In the genomic region with DNA sequence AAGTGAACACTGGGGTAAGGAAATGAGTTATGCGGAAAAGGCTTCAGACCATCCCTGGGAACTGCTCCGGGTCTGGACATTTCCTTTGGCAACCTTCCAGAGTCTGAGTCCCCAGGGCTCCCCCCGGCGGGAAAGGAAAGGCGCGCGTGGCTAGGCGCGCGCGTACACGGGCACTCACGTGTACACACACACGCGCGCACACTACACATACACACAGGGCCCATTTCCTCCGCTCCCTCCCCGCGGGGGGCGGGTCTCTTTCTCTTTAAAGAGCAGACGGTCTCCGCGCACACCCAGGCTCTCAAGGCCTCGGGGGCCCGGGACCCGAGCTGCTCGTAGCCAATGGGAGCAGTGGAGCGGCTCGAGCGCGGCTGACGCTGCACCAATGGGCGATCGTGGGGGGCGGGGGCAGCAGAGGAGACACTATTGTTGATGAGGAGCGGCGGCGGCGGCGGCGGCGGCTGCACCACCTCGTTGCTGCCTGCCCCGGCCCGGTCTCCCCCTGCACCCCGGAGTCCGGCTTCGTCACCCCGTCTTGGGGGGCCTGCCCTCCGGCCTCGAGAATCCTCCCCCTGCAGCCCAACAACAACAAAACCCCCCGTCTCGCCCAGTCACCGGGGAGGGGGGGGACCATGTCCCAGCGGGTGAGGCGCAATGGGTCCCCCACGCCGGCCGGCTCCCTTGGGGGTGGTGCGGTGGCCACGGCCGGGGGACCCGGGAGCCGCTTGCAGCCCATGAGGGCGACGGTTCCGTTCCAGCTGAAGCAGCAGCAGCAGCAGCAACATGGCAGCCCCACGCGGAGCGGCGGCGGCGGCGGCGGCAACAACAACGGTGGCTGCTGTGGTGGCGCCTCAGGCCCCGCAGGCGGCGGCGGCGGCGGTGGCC, we compare ENCODE assay signal across 8 cellular contexts. TPM values are rescaled to one million over a fixed set of nuclear protein-coding genes. Genes with fewer than 3 reads are reported as not detected.
DNase-seq lines count a peak whose midpoint lies in the region; ATAC-seq and TF ChIP-seq lines count a peak whose summit lies in the region.

TSS of gene FAM117B (plus strand) at position 414 of the 885 bp plus-strand sequence. CDS start at position 633, 219 bp downstream.

- H3K14ac ChIP-seq in H9 (ENCODE audit: insufficient read depth, low read length), result peak within 1 kb of the TSS; percentile 97

- peaks cover 2% of the 10 kb centered on the region for H4K20me1 ChIP-seq in H9 (ENCODE audit: control insufficient read depth, insufficient read depth, insufficient read length)

- no peak within 1 kb of the TSS for H2BK5ac ChIP-seq in H9 (ENCODE audit: insufficient read length, low read length)

- no peaks in the 10 kb centered on the region for H3K4me1 ChIP-seq in ES-I3 (ENCODE audit: insufficient read depth, low read length)
- H3K4me1 ChIP-seq in H9 (ENCODE audit: insufficient read depth, low read length), result no peaks in the 10 kb centered on the region

- H2AK5ac ChIP-seq in H9 (ENCODE audit: insufficient read length, low read length), result no peak within 1 kb of the TSS

- H3K27ac Mint-ChIP-seq in H9, result peak within 1 kb of the TSS; percentile 89 to 99 (median 98); a peak in 6 of 7 replicates
- H3K27ac Mint-ChIP-seq in natural killer cell treated with Interleukin-12 subunit alpha and Interleukin-12 subunit beta and Interleukin-15 and Interleukin-18, amount 100 ng/mL, for 72 hours, result peak within 1 kb of the TSS; percentile 83 to 91

- no peaks in the 10 kb centered on the region for H3K27me3 ChIP-seq in H9 (ENCODE audit: insufficient read depth, low read length)

- no peak for TF ChIP-seq CTCF in H9 (conservative IDR thresholded peaks at IDR 0.05)
- TF ChIP-seq CTCF in fibroblast of pulmonary artery (IDR thresholded peaks at IDR 0.05; ENCODE audit: low read length, missing control alignments), result no peak

- H2BK120ac ChIP-seq in H9 (ENCODE audit: low read depth, low read length, poor library complexity, severe bottlenecking), result no peak within 1 kb of the TSS

- H3K56ac ChIP-seq in H9 (ENCODE audit: insufficient read length, low read depth, low read length), result peak within 1 kb of the TSS; percentile 56

- H3K36me3 Mint-ChIP-seq in H9 (ENCODE audit: insufficient read depth in 1 of 3, low read depth in 3 of 3), result peaks cover 0 to 4% (median 0%) of the 10 kb centered on the region in 3 experiments; a peak in 1 of 7 replicates
- no peaks in the 10 kb centered on the region for H3K36me3 Mint-ChIP-seq in natural killer cell treated with Interleukin-12 subunit alpha and Interleukin-12 subunit beta and Interleukin-15 and Interleukin-18, amount 100 ng/mL, for 72 hours

- H3T11ph ChIP-seq in H9 (ENCODE audit: low read length), result no peak within 1 kb of the TSS

- no peak within 1 kb of the TSS for H2BK20ac ChIP-seq in H9 (ENCODE audit: low read depth, low read length, poor library complexity, severe bottlenecking)

- DNase-seq in H9 (peak; percentile 98), M059J (ENCODE audit: low read depth) (peak; percentile 96), fibroblast of pulmonary artery (ENCODE audit: low read depth) (peak; percentile 95)
- DNase-seq in activated effector memory CD4-positive, alpha-beta T cell treated with Interleukin-2 at 50 U/mL for 16 hours, result peak; percentile 97
- peak; percentile 99 for DNase-seq in natural killer cell treated with Interleukin-12 subunit alpha and Interleukin-12 subunit beta and Interleukin-15 and Interleukin-18, amount 100 ng/mL, for 72 hours (ENCODE audit: low spot score)
- DNase-seq in stimulated activated naive CD4-positive, alpha-beta T cell treated with Interleukin-2 at 50 U/mL for 16 hours (lab: John Stamatoyannopoulos, UW), result peak; percentile 99

- H3K4me1 Mint-ChIP-seq in H9, result peaks cover 24 to 27% of the 10 kb centered on the region in 2 experiments
- H3K4me1 Mint-ChIP-seq in natural killer cell treated with Interleukin-12 subunit alpha and Interleukin-12 subunit beta and Interleukin-15 and Interleukin-18, amount 100 ng/mL, for 72 hours (ENCODE audit: low read depth in 2 of 2), result peaks cover 13 to 16% of the 10 kb centered on the region in 2 donors

- ATAC-seq in natural killer cell treated with Interleukin-12 subunit alpha and Interleukin-12 subunit beta and Interleukin-15 and Interleukin-18, amount 100 ng/mL, for 72 hours, result peak; percentile 97 to 98

- H3K23ac ChIP-seq in H9 (ENCODE audit: insufficient read length, low read depth, low read length), result no peak within 1 kb of the TSS

- peaks cover 3% of the 10 kb centered on the region; the same call in 1 of the 2 replicates for H3K79me2 ChIP-seq in H9 (ENCODE audit: insufficient read depth, low read length)

- peak; percentile 77 for TF ChIP-seq POLR2A in Raji (IDR thresholded peaks at IDR 0.05; ENCODE audit: insufficient read depth, low read depth, low read length)

- H3K79me1 ChIP-seq in H9 (ENCODE audit: insufficient read depth, low read depth, low read length, poor library complexity, severe bottlenecking), result peaks cover 5% of the 10 kb centered on the region

- peak within 1 kb of the TSS; percentile 88 for H3K18ac ChIP-seq in H9 (ENCODE audit: insufficient read length, low read depth, low read length)

- peak within 1 kb of the TSS; percentile 99 for H3K4me2 ChIP-seq in H9 (ENCODE audit: insufficient read depth, insufficient read length, low read length)

- H3K23me2 ChIP-seq in H9 (ENCODE audit: insufficient read length, low read depth, low read length, poor library complexity, severe bottlenecking), result peaks cover 4% of the 10 kb centered on the region

- H3K9me3 ChIP-seq in ES-I3 (ENCODE audit: control insufficient read depth, insufficient read depth, low read length) (no peaks in the 10 kb centered on the region), H9 (ENCODE audit: control insufficient read depth, low read depth, low read length) (no peaks in the 10 kb centered on the region)

- no CpG with 5 or more reads among the region's 83 CpGs for WGBS in H9 (ENCODE audit: extremely low coverage, insufficient read length, low lambda C conversion rate)

- peak within 1 kb of the TSS; percentile 76 for H4K91ac ChIP-seq in H9 (ENCODE audit: insufficient read length, low read depth, low read length)

- H3K9ac ChIP-seq in ES-I3 (ENCODE audit: low read depth, low read length) (peak within 1 kb of the TSS; percentile 91), H9 (ENCODE audit: extremely low read depth, insufficient read length, low read length) (peak within 1 kb of the TSS; percentile 74)

- no peak within 1 kb of the TSS for H2BK12ac ChIP-seq in H9 (ENCODE audit: insufficient read length, low read depth, low read length)

- no peak within 1 kb of the TSS for H2AFZ ChIP-seq in H9 (ENCODE audit: low read length)

- H4K8ac ChIP-seq in H9 (replicated peaks; ENCODE audit: insufficient read length, low read depth, low read length), result no peak within 1 kb of the TSS

- H3K4ac ChIP-seq in H9 (ENCODE audit: low read depth, low read length), result no peak within 1 kb of the TSS; the same call in 1 of the 2 replicates

- no peak within 1 kb of the TSS for H2BK15ac ChIP-seq in H9 (ENCODE audit: low read depth, low read length)

- no peaks in the 10 kb centered on the region for H3K27me3 Mint-ChIP-seq in H9 (ENCODE audit: low read depth)
- H3K27me3 Mint-ChIP-seq in natural killer cell treated with Interleukin-12 subunit alpha and Interleukin-12 subunit beta and Interleukin-15 and Interleukin-18, amount 100 ng/mL, for 72 hours, result no peaks in the 10 kb centered on the region

- no peak within 1 kb of the TSS for H3K27ac ChIP-seq in H9 (ENCODE audit: insufficient read length, low read depth, low read length)

- H3K4me3 ChIP-seq in fibroblast of pulmonary artery (replicated peaks; ENCODE audit: low read depth, low read length), result peak within 1 kb of the TSS; percentile 89

- H3K36me3 ChIP-seq in ES-I3 (ENCODE audit: insufficient read depth, low read length), result no peaks in the 10 kb centered on the region; the same call in 1 of the 2 replicates

- H4K5ac ChIP-seq in H9 (ENCODE audit: insufficient read length, low read depth, low read length), result no peak within 1 kb of the TSS

- H3K9me3 Mint-ChIP-seq in H9, result no peaks in the 10 kb centered on the region
- no peaks in the 10 kb centered on the region for H3K9me3 Mint-ChIP-seq in natural killer cell treated with Interleukin-12 subunit alpha and Interleukin-12 subunit beta and Interleukin-15 and Interleukin-18, amount 100 ng/mL, for 72 hours

- H3K4me3 Mint-ChIP-seq in H9, result peak within 1 kb of the TSS; percentile 92 to 96
- H3K4me3 Mint-ChIP-seq in natural killer cell treated with Interleukin-12 subunit alpha and Interleukin-12 subunit beta and Interleukin-15 and Interleukin-18, amount 100 ng/mL, for 72 hours, result peak within 1 kb of the TSS; percentile 93

RNA-seq across cellular contexts. Expression of gene FAM117B, which starts in this region (rescaled TPM):
- 24.0 and 24.5 TPM in 2 replicates for total RNA-seq in H9 (2021)
- total RNA-seq in M059J (2014; rRNA removed; shearing (Covaris generic)), result 1.3 and 4.7 TPM in 2 replicates
- total RNA-seq in natural killer cell treated with Interleukin-12 subunit alpha and Interleukin-12 subunit beta and Interleukin-15 and Interleukin-18, amount 100 ng/mL, for 72 hours, result 1 to 10 TPM; 1.5 to 3.0 TPM
